In the genomic region with DNA sequence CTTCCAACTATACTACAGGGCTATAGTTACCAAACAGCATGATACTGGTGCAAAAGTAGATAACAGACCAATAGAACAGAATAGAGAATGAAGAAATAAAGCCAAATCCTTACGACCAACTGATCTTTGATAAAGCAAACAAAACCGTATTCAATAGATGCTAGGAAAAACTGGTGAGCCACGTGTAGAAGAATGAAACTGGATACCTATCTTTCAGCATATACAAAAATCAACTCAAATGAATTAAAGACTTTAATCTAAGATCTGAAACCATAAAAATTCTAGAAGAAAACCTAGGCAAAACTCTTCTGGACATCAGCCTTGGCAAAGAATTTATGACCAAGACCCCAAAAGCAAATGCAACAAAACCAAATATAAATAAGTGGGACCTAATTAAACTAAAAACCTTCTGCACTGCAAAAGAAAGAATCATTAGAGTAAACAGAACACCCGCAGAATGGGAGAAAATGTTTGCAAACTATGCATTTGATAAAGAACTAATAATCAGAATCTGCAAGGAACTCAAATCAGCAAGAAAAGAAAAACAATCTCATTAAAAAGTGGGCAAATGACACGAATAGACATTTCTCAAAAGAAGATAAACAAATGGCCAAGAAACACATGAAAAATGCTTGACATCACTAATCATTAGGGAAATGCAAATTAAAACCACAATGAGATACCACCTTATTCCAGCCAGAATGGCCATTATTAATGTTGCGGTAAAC, we compare ENCODE assay signal across 20 cellular contexts.
"Had no signal": no experiment of that assay in that cellular context is flagged by ENCODE, and none has a peak within 500 bp of the region (broad histone marks: within the 10 kb centered on the region; RNA-seq: fewer than 3 reads in every experiment).

No MANE protein-coding gene starts in this region.

- DNase-seq: cortex of kidney; dorsolateral prefrontal cortex; effector CD8-positive, alpha-beta T cell; hypothalamus; kidney glomerular epithelial cell; mesendoderm; naive B cell; posterior cingulate gyrus; stimulated activated CD4-positive, alpha-beta T cell treated with anti-CD3 and anti-CD28 coated beads, Interleukin-12 subunit alpha, Interleukin-12 subunit beta, amount 100 ng/mL, for 4 hours; stimulated activated naive CD4-positive, alpha-beta T cell; stomach; substantia nigra; transverse colon had no signal

- H3K27ac Mint-ChIP-seq: naive B cell, nephron had no signal

- H3K27ac ChIP-seq: dorsolateral prefrontal cortex, heart left ventricle, right atrium auricular region, stomach, thoracic aorta, transverse colon had no signal

- ATAC-seq: heart left ventricle had no signal

- FAIRE-seq: frontal cortex, islet of Langerhans, small intestine had no signal

- H3K36me3 ChIP-seq: heart left ventricle, right atrium auricular region, stomach, thoracic aorta, transverse colon had no signal

- H3K9me3 ChIP-seq: heart left ventricle, right atrium auricular region, stomach, thoracic aorta, transverse colon had no signal

- H3K4me3 Mint-ChIP-seq: naive B cell, nephron had no signal

- H3K4me1 Mint-ChIP-seq: naive B cell, nephron had no signal

- H3K4me3 ChIP-seq: dorsolateral prefrontal cortex, heart left ventricle, right atrium auricular region, stomach, thoracic aorta, transverse colon had no signal

- H3K27me3 ChIP-seq: right atrium auricular region had no signal

- H3K4me1 ChIP-seq: right atrium auricular region had no signal

- H3K9me3 Mint-ChIP-seq: nephron had no signal
